Comparison of ENCODE assay signal across 21 cellular contexts in genomic region chr2:109372171-109372568, GRCh38.
DNase-seq lines count a peak whose midpoint lies in the region; ATAC-seq and TF ChIP-seq lines count a peak whose summit lies in the region.
"Had no signal": no experiment of that assay in that cellular context is flagged by ENCODE, and none has a peak within 500 bp of the region (broad histone marks: within the 10 kb centered on the region; RNA-seq: fewer than 3 reads in every experiment).

No MANE protein-coding gene starts in this region.

- no peak overlapping the region for H3K4ac ChIP-seq in mesendoderm (ENCODE audit: low read depth, low read length)

- no peak overlapping the region for H3K4me2 ChIP-seq in mesendoderm (ENCODE audit: low read length)

- no peak for TF ChIP-seq POLR2A in stomach (IDR thresholded peaks at IDR 0.05)

- H4K5ac ChIP-seq in mesendoderm (ENCODE audit: low read length) = no peak overlapping the region

- no peaks in the 10 kb centered on the region for H3K4me1 ChIP-seq in stomach
- no peaks in the 10 kb centered on the region for H3K4me1 ChIP-seq in mesendoderm (ENCODE audit: control insufficient read depth, low read depth, low read length)
- H3K4me1 ChIP-seq: BE2C had no signal

- H2BK15ac ChIP-seq in mesendoderm (replicated peaks; ENCODE audit: low read depth) = no peak overlapping the region

- no peaks in the 10 kb centered on the region for H3K79me1 ChIP-seq in mesendoderm (ENCODE audit: low read length)

- DNase-seq in activated effector memory CD4-positive, alpha-beta T cell treated with anti-CD3 and anti-CD28 coated beads, Interleukin-2, amount 50 U/mL, for 16 hours = peak; percentile 51
- no peak for DNase-seq in activated effector memory CD4-positive, alpha-beta T cell treated with Interleukin-2 at 50 U/mL for 16 hours
- peak; percentile 18 for DNase-seq in NCI-H69 (lab: John Stamatoyannopoulos, UW)
- DNase-seq in left lobe of liver (ENCODE audit: low spot score) = peak; percentile 11
- DNase-seq in stomach = peak; percentile 7
- no peak for DNase-seq in NCI-H2196 (lab: John Stamatoyannopoulos, UW; ENCODE audit: unreplicated experiment)
- DNase-seq in RKO (ENCODE audit: low spot score) = no peak
- DNase-seq in mesendoderm = no peak
- DNase-seq: BE2C; CD4-positive, CD25-positive, alpha-beta regulatory T cell; DMS153; GDM1; GOT3; Kasumi-1; MG63; NCI-H1048; NCI-H1436; NCI-H1930; NK-92 treated with Interleukin-12 subunit alpha and Interleukin-12 subunit beta, amount 100 ng/mL, for 24 hours; SHP77 treated with DMSO at 0.1 percent for 48 hours had no signal

- H2AK5ac ChIP-seq in mesendoderm (ENCODE audit: low read length) = no peak overlapping the region

- no peaks in the 10 kb centered on the region for H3K79me2 ChIP-seq in mesendoderm (ENCODE audit: control insufficient read depth, insufficient read depth, low read length)

- intact Hi-C loops in stomach (cut with DNase I; ENCODE audit: low total_unique reads) = no loop called here

- ATAC-seq in left lobe of liver = no peak
- ATAC-seq: HCT116 had no signal

- H3K4me3 ChIP-seq in stomach = no peak overlapping the region
- H3K4me3 ChIP-seq in mesendoderm (ENCODE audit: low read length) = no peak overlapping the region
- H3K4me3 ChIP-seq: MG63 had no signal

- H3K36me3 ChIP-seq in stomach = peaks cover 0 to 13% (median 7%) of the 10 kb centered on the region in 4 donors
- H3K36me3 ChIP-seq in mesendoderm (ENCODE audit: control insufficient read depth, insufficient read depth, low read length) = no peaks in the 10 kb centered on the region
- H3K36me3 ChIP-seq: BE2C, MG63 had no signal

- no peak overlapping the region for H2BK5ac ChIP-seq in mesendoderm (ENCODE audit: low read length)

- H2BK120ac ChIP-seq in mesendoderm (ENCODE audit: low read depth, low read length) = no peak overlapping the region

- 82 to 96% (median 87%) methylated on average over 4 of the region's 4 CpGs for WGBS in stomach, 5 donors
- WGBS in mesendoderm (ENCODE audit: extremely low coverage, insufficient coverage, low lambda C conversion rate) = no CpG with 5 or more reads among the region's 4 CpGs

- no peak overlapping the region for H3K56ac ChIP-seq in mesendoderm (ENCODE audit: low read length)

- H3K9ac ChIP-seq in mesendoderm (ENCODE audit: low read length) = no peak overlapping the region

- TF ChIP-seq EP300 in stomach (IDR thresholded peaks at IDR 0.05) = no peak

- TF ChIP-seq CTCF in stomach (IDR thresholded peaks at IDR 0.05) = no peak

- H4K8ac ChIP-seq in mesendoderm (ENCODE audit: low read depth, low read length) = no peak overlapping the region

- H3K18ac ChIP-seq in mesendoderm (ENCODE audit: low read length) = no peak overlapping the region

- no peaks in the 10 kb centered on the region for H3K9me3 ChIP-seq in stomach
- H3K9me3 ChIP-seq: BE2C, MG63 had no signal

- H3K27me3 ChIP-seq in stomach (no peaks in the 10 kb centered on the region), mesendoderm (ENCODE audit: insufficient read depth, low read length, poor library complexity) (no peaks in the 10 kb centered on the region)
- H3K27me3 ChIP-seq: BE2C, MG63 had no signal

- no peak overlapping the region for H3K23ac ChIP-seq in mesendoderm (ENCODE audit: low read length)

- H3K27ac ChIP-seq in stomach (no peak overlapping the region), mesendoderm (ENCODE audit: low read depth, low read length) (no peak overlapping the region)

Comparison
In these comparisons a context has a peak if more than half of its experiments do, and no peak if none do; other contexts are left out.
1. DNase-seq: peak in activated effector memory CD4-positive, alpha-beta T cell treated with anti-CD3 and anti-CD28 coated beads, Interleukin-2, amount 50 U/mL, for 16 hours (single experiment), NCI-H69 (single experiment), left lobe of liver (single experiment) and stomach (single experiment); none in activated effector memory CD4-positive, alpha-beta T cell treated with Interleukin-2 at 50 U/mL for 16 hours (single experiment), NCI-H2196 (single experiment), RKO (single experiment) and mesendoderm (single experiment).